In genomic region chr19:17837972-17838371, GRCh38 we compare ENCODE assay signal across 1 cellular context.
TF ChIP-seq lines count a peak whose summit lies in the region.

No MANE protein-coding gene starts in this region.

TF ChIP-seq in HepG2, 621 proteins besides CTCF, POLR2A, EP300 and RAD21:
- TF ChIP-seq, protein P1, sequence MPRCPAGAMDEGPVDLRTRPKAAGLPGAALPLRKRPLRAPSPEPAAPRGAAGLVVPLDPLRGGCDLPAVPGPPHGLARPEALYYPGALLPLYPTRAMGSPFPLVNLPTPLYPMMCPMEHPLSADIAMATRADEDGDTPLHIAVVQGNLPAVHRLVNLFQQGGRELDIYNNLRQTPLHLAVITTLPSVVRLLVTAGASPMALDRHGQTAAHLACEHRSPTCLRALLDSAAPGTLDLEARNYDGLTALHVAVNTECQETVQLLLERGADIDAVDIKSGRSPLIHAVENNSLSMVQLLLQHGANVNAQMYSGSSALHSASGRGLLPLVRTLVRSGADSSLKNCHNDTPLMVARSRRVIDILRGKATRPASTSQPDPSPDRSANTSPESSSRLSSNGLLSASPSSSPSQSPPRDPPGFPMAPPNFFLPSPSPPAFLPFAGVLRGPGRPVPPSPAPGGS (CRISPR knock-in tag; IDR thresholded peaks at IDR 0.05) = no peak
- peak; percentile 80 for TF ChIP-seq ZNF629 (CRISPR knock-in tag; conservative IDR thresholded peaks at IDR 0.05)
TF ChIP-seq in HepG2: peak in this region for 1.
